In the genomic region with DNA sequence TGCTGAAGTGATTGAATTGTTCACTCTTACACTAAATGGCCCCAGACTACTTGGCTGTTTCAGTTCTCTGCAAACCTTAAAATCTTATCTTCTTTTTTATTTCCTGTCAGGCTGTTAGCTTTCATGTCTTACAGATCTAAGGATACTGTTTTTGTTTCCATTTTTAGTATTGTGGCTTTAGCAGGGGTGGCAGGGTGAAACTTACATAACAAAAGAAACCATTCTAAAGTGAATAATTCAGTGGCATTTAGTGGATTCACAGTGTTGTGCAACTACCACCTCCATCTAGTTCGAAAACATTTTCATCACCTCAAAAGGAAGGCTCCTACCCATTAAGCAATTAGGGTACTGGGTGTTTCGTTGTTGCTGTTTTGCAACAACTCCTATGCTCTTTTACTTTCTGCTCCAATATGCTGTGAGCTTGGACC, we compare ENCODE assay signal across 11 cellular contexts. TPM values are rescaled to one million over a fixed set of nuclear protein-coding genes. Genes with fewer than 3 reads are reported as not detected.
DNase-seq lines count a peak whose midpoint lies in the region; ATAC-seq and TF ChIP-seq lines count a peak whose summit lies in the region.
"Had no signal": no experiment of that assay in that cellular context is flagged by ENCODE, and none has a peak within 500 bp of the region (broad histone marks: within the 10 kb centered on the region; RNA-seq: fewer than 3 reads in every experiment).

No MANE protein-coding gene starts in this region.

- no peaks in the 10 kb centered on the region for H3K9me3 Mint-ChIP-seq in CD14-positive monocyte
- H3K9me3 Mint-ChIP-seq in activated CD4-positive, alpha-beta memory T cell treated with anti-CD3 and anti-CD28 coated beads for 36 hours: no peaks in the 10 kb centered on the region

- WGBS in right cardiac atrium: 41% methylated on average over 2 of the region's 2 CpGs

- CTCF ChIA-PET in activated CD4-positive, alpha-beta memory T cell treated with anti-CD3 and anti-CD28 coated beads for 36 hours (lab: Charles Lee): interaction anchor here (0.7 to 8.7 kb wide), 4 partner anchors 10 to 27 kb away, joined by 3 to 119 read pairs (median 10); no protein-coding TSS in a partner anchor

- no peak for TF ChIP-seq CTCF in CD14-positive monocyte (IDR thresholded peaks at IDR 0.05)

- POLR2A ChIA-PET in activated CD4-positive, alpha-beta memory T cell treated with anti-CD3 and anti-CD28 coated beads for 36 hours (lab: Charles Lee): interaction anchor here (0.7 to 2.2 kb wide), 5 partner anchors 10 to 712 kb away, joined by 3 to 13 read pairs (median 3); partner anchors contain the start of gene INTS6

- intact Hi-C loops in CD14-positive monocyte (cut with micrococcal nuclease) (loop anchor here in 1 of 2 donors (10.0 kb wide), 1 partner anchor 190 kb away; the partner anchor contains the start of genes ALG11 and ATP7B), right cardiac atrium (cut with DNase I) (no loop called here)
- intact Hi-C loops in activated CD4-positive, alpha-beta memory T cell treated with anti-CD3 and anti-CD28 coated beads for 36 hours (cut with micrococcal nuclease): loop anchor here (1.0 to 10.0 kb wide), 4 partner anchors 10 to 1700 kb away; no protein-coding TSS in a partner anchor

- no peak overlapping the region for H3K27ac ChIP-seq in right cardiac atrium (ENCODE audit: low read length)

- H3K9me3 ChIP-seq in right cardiac atrium (ENCODE audit: control insufficient read depth, low read length): no peaks in the 10 kb centered on the region

- H3K27me3 Mint-ChIP-seq in CD14-positive monocyte (ENCODE audit: low read depth in 3 of 3): no peaks in the 10 kb centered on the region
- no peaks in the 10 kb centered on the region for H3K27me3 Mint-ChIP-seq in activated CD4-positive, alpha-beta memory T cell treated with anti-CD3 and anti-CD28 coated beads for 36 hours

- peaks cover 4% of the 10 kb centered on the region for H3K4me1 ChIP-seq in right cardiac atrium (ENCODE audit: control insufficient read depth, insufficient read depth, low read length)

- peak overlapping the region; percentile 41 to 48 for H3K4me3 Mint-ChIP-seq in CD14-positive monocyte
- peak overlapping the region; percentile 52 for H3K4me3 Mint-ChIP-seq in activated CD4-positive, alpha-beta memory T cell treated with anti-CD3 and anti-CD28 coated beads for 36 hours

- TF ChIP-seq POLR2A in erythroblast (IDR thresholded peaks at IDR 0.05; ENCODE audit: low read length): no peak

- peak; percentile 45 for ATAC-seq in HG03432 (IDR thresholded peaks at IDR 0.05; ENCODE audit: unreplicated experiment)
- peak; percentile 40 to 49 for ATAC-seq in right cardiac atrium
- no peak for ATAC-seq in esophagus mucosa
- no peak for ATAC-seq in GM19324 (IDR thresholded peaks at IDR 0.05; ENCODE audit: low FRiP score, unreplicated experiment)

- H3K4me3 ChIP-seq in right cardiac atrium (ENCODE audit: low read length): no peak overlapping the region

- H3K27me3 ChIP-seq in right cardiac atrium (ENCODE audit: control insufficient read depth, insufficient read depth): no peaks in the 10 kb centered on the region

- H3K36me3 Mint-ChIP-seq in CD14-positive monocyte: no peaks in the 10 kb centered on the region
- no peaks in the 10 kb centered on the region for H3K36me3 Mint-ChIP-seq in activated CD4-positive, alpha-beta memory T cell treated with anti-CD3 and anti-CD28 coated beads for 36 hours

- peaks cover 100% of the 10 kb centered on the region for H3K4me1 Mint-ChIP-seq in CD14-positive monocyte
- H3K4me1 Mint-ChIP-seq in activated CD4-positive, alpha-beta memory T cell treated with anti-CD3 and anti-CD28 coated beads for 36 hours (ENCODE audit: low read depth): peaks cover 81% of the 10 kb centered on the region

- H3K27ac Mint-ChIP-seq in CD14-positive monocyte: peak overlapping the region; percentile 90 to 98 (median 96)
- peak overlapping the region; percentile 84 for H3K27ac Mint-ChIP-seq in activated CD4-positive, alpha-beta memory T cell treated with anti-CD3 and anti-CD28 coated beads for 36 hours

- DNase-seq in CD14-positive monocyte (ENCODE audit: low spot score): no peak
- DNase-seq in activated CD4-positive, alpha-beta memory T cell treated with anti-CD3 and anti-CD28 coated beads for 36 hours: no peak
- no peak for DNase-seq in right cardiac atrium
- DNase-seq in erythroblast (lab: John Stamatoyannopoulos, UW): no peak
- no peak for DNase-seq in NCI-H2029 treated with DMSO at 0.1 percent for 48 hours (lab: John Stamatoyannopoulos, UW)
- DNase-seq: activated CD4-positive, alpha-beta T cell treated with anti-CD3 and anti-CD28 coated beads, Interleukin-2, amount 50 U/mL, for 1 hour; NCI-H69 had no signal

RNA-seq across cellular contexts. Expression of gene TMEM272, which starts 19.8 kb away (rescaled TPM):
- not detected for polyA plus RNA-seq in CD14-positive monocyte
- under 1 TPM; 0.10 to 0.31 TPM for total RNA-seq in activated CD4-positive, alpha-beta memory T cell treated with anti-CD3 and anti-CD28 coated beads for 36 hours
- total RNA-seq in right cardiac atrium: 1 to 10 TPM; 2.7 to 8.2 (median 4.7) TPM
- polyA plus RNA-seq in right cardiac atrium: 3.4 TPM
- total RNA-seq in esophagus mucosa: not detected

RNA-seq across cellular contexts. Expression of gene DHRS12, which starts 21.2 kb away (rescaled TPM):
- polyA plus RNA-seq in CD14-positive monocyte (10 to 100 TPM; 20.0 to 20.2 TPM), right cardiac atrium (16.5 TPM)
- 1 to 10 TPM; 6.7 to 7.0 TPM for total RNA-seq in activated CD4-positive, alpha-beta memory T cell treated with anti-CD3 and anti-CD28 coated beads for 36 hours
- total RNA-seq in right cardiac atrium (10 to 100 TPM; 11.1 to 13.6 (median 12.2) TPM), esophagus mucosa (7.3 TPM)

RNA-seq across cellular contexts. Expression of gene CCDC70, which starts 36.6 kb away (rescaled TPM):
- polyA plus RNA-seq in CD14-positive monocyte: not detected
- not detected for total RNA-seq in activated CD4-positive, alpha-beta memory T cell treated with anti-CD3 and anti-CD28 coated beads for 36 hours
- not detected for total RNA-seq in right cardiac atrium
- polyA plus RNA-seq in right cardiac atrium: 0.07 TPM
- total RNA-seq in esophagus mucosa: not detected
- total RNA-seq: mesenteric fat pad had no signal

Comparison
In these comparisons a context has a peak if more than half of its experiments do, and no peak if none do; other contexts are left out.
1. ATAC-seq: peak in HG03432 (single experiment) and right cardiac atrium (2 of 2); none in esophagus mucosa (single experiment) and GM19324 (single experiment).